ENCODE assay signal across 11 cellular contexts in the genomic region with DNA sequence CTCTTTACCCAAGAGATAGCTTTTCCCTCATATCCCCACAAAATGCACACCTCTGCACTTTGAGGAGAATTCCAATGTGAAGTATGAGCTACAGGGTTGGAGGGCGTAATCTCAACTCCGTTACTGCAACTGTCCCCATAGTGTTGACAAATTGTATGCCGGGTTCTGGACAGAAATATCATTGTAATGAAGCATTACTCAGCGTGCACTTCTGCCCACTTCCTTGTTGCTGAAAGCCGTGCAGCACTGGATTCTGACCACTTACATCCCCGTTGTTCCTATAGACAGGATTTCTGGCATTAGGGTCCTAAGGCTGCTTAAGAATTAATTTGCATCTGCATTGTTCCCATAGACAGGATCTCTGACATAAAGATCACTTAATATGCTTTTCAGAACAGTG.
"Had no signal": no experiment of that assay in that cellular context is flagged by ENCODE, and none has a peak within 500 bp of the region (broad histone marks: within the 10 kb centered on the region; RNA-seq: fewer than 3 reads in every experiment).

No MANE protein-coding gene starts in this region.

- DNase-seq: activated CD4-positive, alpha-beta T cell treated with anti-CD3 and anti-CD28 coated beads for 1 hour; activated CD4-positive, alpha-beta T cell treated with anti-CD3 and anti-CD28 coated beads, Interleukin-2, amount 50 U/mL, for 48 hours; aorta; foreskin melanocyte; heart left ventricle; sigmoid colon; stimulated activated CD4-positive, alpha-beta T cell treated with anti-CD3 and anti-CD28 coated beads, Interleukin-2, amount 100 ng/mL, for 48 hours; stimulated activated naive CD4-positive, alpha-beta T cell treated with Interleukin-2 at 50 U/mL for 16 hours had no signal

- H3K9me3 ChIP-seq: heart left ventricle, sigmoid colon, upper lobe of left lung had no signal

- H3K27me3 ChIP-seq: heart left ventricle, sigmoid colon, upper lobe of left lung had no signal

- H3K4me3 ChIP-seq: heart left ventricle, sigmoid colon, upper lobe of left lung had no signal

- H3K27ac Mint-ChIP-seq: memory B cell, nephron had no signal

- H3K36me3 ChIP-seq: heart left ventricle, sigmoid colon, upper lobe of left lung had no signal

- H3K36me3 Mint-ChIP-seq: memory B cell had no signal

- H3K4me3 Mint-ChIP-seq: memory B cell, nephron had no signal

- H3K9me3 Mint-ChIP-seq: memory B cell, nephron had no signal

- H3K27ac ChIP-seq: sigmoid colon had no signal

- H3K4me1 Mint-ChIP-seq: memory B cell had no signal
